ENCODE assay signal across 24 cellular contexts in genomic region chr2:29360016-29360784, GRCh38.
"Had no signal": no experiment of that assay in that cellular context is flagged by ENCODE, and none has a peak within 500 bp of the region (broad histone marks: within the 10 kb centered on the region; RNA-seq: fewer than 3 reads in every experiment).

No MANE protein-coding gene starts in this region.

- H3K4me3 ChIP-seq: esophagus muscularis mucosa, gastrocnemius medialis, heart right ventricle, mucosa of descending colon, prostate gland, right lobe of liver, spleen, suprapubic skin, thyroid gland, upper lobe of left lung, uterus had no signal

- ATAC-seq: effector memory CD8-positive, alpha-beta T cell; gastrocnemius medialis; heart right ventricle; left lobe of liver; mucosa of descending colon; right lobe of liver had no signal

- H2AFZ ChIP-seq: parathyroid adenoma had no signal

- H3K79me2 ChIP-seq: parathyroid adenoma had no signal

- H3K9me3 ChIP-seq: esophagus muscularis mucosa, gastrocnemius medialis, heart right ventricle, mucosa of descending colon, prostate gland, right lobe of liver, spleen, suprapubic skin, thyroid gland, upper lobe of left lung, uterus had no signal

- H3K4me3 Mint-ChIP-seq: dendritic cell treated with granulocyte-macrophage colony-stimulating factor and Interleukin-4, amounts not matched to agents 40 ng/mL and 50 ng/mL, for 4 days; effector memory CD8-positive, alpha-beta T cell; nephron had no signal

- H3K27ac ChIP-seq: epithelial cell of prostate, esophagus muscularis mucosa, gastrocnemius medialis, heart right ventricle, parathyroid adenoma, prostate gland, right lobe of liver, spleen, suprapubic skin, thyroid gland, upper lobe of left lung, uterus had no signal

- DNase-seq: effector memory CD8-positive, alpha-beta T cell; gastrocnemius medialis; heart right ventricle; hypothalamus; islet precursor cell; mammary epithelial cell; mucosa of descending colon; right lobe of liver; spleen; stimulated activated CD4-positive, alpha-beta T cell treated with anti-CD3 and anti-CD28 coated beads, Interleukin-15, amount 100 ng/mL, for 24 hours; stimulated activated CD4-positive, alpha-beta T cell treated with anti-CD3 and anti-CD28 coated beads, Interleukin-1b, Interleukin-23, amount 100 ng/mL, for 48 hours; stimulated activated naive CD4-positive, alpha-beta T cell treated with Interleukin-2 at 50 U/mL for 16 hours; thyroid gland; upper lobe of left lung; uterus had no signal

- H3K4me1 ChIP-seq: esophagus muscularis mucosa, gastrocnemius medialis, heart right ventricle, parathyroid adenoma, prostate gland, right lobe of liver, spleen, suprapubic skin, upper lobe of left lung, uterus had no signal

- H3K9me3 Mint-ChIP-seq: dendritic cell treated with granulocyte-macrophage colony-stimulating factor and Interleukin-4, amounts not matched to agents 40 ng/mL and 50 ng/mL, for 4 days; effector memory CD8-positive, alpha-beta T cell; nephron had no signal

- H3K36me3 ChIP-seq: esophagus muscularis mucosa, gastrocnemius medialis, heart right ventricle, prostate gland, right lobe of liver, spleen, suprapubic skin, thyroid gland, upper lobe of left lung, uterus had no signal

- H3K9ac ChIP-seq: parathyroid adenoma had no signal

- H3K27me3 ChIP-seq: esophagus muscularis mucosa, gastrocnemius medialis, right lobe of liver, suprapubic skin, thyroid gland, upper lobe of left lung, uterus had no signal

- FAIRE-seq: colon had no signal

- H3K27ac Mint-ChIP-seq: dendritic cell treated with granulocyte-macrophage colony-stimulating factor and Interleukin-4, amounts not matched to agents 40 ng/mL and 50 ng/mL, for 4 days; effector memory CD8-positive, alpha-beta T cell; nephron had no signal
